Comparison of ENCODE assay signal across 8 cellular contexts in genomic region chr2:54558188-54558975, GRCh38.
DNase-seq lines count a peak whose midpoint lies in the region; ATAC-seq and TF ChIP-seq lines count a peak whose summit lies in the region.

No MANE protein-coding gene starts in this region.

- TF ChIP-seq POLR2A in body of pancreas (IDR thresholded peaks at IDR 0.05): peak; percentile 84 to 87 (median 87)

- peak overlapping the region; percentile 93 to 98 (median 97) for H3K27ac ChIP-seq in body of pancreas

- H3K4me1 ChIP-seq in body of pancreas: peaks cover 33% of the 10 kb centered on the region

- H3K9me3 ChIP-seq in body of pancreas: no peaks in the 10 kb centered on the region

- H3K27me3 ChIP-seq in body of pancreas: no peaks in the 10 kb centered on the region

- ATAC-seq in HG02571 (IDR thresholded peaks at IDR 0.05; ENCODE audit: unreplicated experiment) (peak; percentile 43), body of pancreas (peak; percentile 84)

- intact Hi-C loops in body of pancreas (cut with DNase I): no loop called here

- WGBS in body of pancreas, 2 donors: 0% methylated on average over 7 to 56 of the region's 58 CpGs

- TF ChIP-seq CTCF in GM12865 (IDR thresholded peaks at IDR 0.05; ENCODE audit: insufficient read depth, low read depth, low read length, missing control alignments) (no peak), body of pancreas (IDR thresholded peaks at IDR 0.05) (no peak)

- no peaks in the 10 kb centered on the region for H3K36me3 ChIP-seq in body of pancreas (replicated peaks in 1 of 2; ENCODE audit: insufficient read depth in 1 of 2, low read depth in 2 of 2)

- DNase-seq in GM12865 (ENCODE audit: low read depth) (peak; percentile 81), NCI-H1092 treated with DMSO at 0.1 percent for 48 hours (lab: John Stamatoyannopoulos, UW) (peak; percentile 75), T-helper 9 cell (peak; percentile 58), body of pancreas (peak; percentile 84 to 87 (median 86)), iPS-NIHi7 (ENCODE audit: extremely low spot score) (peak; percentile 76), dedifferentiated amniotic fluid mesenchymal stem cell (ENCODE audit: extremely low spot score) (no peak)
- DNase-seq in stimulated activated CD4-positive, alpha-beta T cell treated with anti-CD3 and anti-CD28 coated beads, Interleukin-12 subunit alpha, Interleukin-12 subunit beta, amount 100 ng/mL, for 4 hours: peak; percentile 64

- peak overlapping the region; percentile 97 for H3K4me3 ChIP-seq in GM12865 (ENCODE audit: low read depth, low read length)
- H3K4me3 ChIP-seq in body of pancreas: peak overlapping the region; percentile 80 to 81
